ENCODE assay signal across 1 cellular context in the genomic region with DNA sequence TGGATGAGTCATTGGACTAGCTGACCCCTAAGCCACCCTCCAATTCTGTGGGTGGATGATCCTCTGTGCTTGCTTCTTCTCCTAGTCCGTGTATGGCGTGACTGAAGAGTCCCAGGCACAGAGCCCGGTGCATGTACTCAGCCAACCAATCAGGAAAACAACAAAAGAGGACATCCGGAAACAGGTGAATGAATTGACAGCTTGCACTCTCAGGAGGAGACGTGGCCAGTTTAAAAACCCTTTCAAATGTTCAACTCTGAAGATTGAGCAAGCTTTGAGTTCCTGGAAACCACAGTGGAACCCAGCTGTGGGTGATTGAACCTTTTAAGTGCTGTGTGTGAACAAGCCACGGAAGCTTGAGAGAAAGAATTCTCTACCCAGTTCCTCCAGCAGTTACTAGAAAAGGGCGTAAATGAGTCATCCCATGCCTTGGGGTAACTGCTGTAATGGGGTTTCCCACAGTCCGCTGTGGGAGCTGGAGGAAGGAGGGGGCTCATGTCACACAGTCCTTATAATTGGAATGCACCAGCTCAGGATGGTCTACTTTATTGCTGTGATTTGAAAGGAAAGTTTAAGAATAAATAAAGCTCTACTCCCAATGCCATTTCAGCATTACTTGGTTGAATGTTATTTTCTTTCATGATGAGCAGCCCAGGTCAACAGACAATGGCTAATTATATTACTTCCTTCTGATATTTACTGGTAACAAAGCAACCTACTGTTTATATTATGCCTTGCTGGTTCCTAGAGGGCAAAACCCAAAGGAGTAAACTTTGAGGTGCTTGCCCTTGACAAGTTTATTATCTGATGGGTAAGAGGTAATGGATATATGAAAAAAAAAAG.
A peak's percentile ranks its signal among the peaks of the same experiment; 100 is the strongest.
TF ChIP-seq lines count a peak whose summit lies in the region.

No MANE protein-coding gene starts in this region.

TF ChIP-seq in GM12878, 131 proteins besides CTCF, POLR2A, EP300 and RAD21 (continued from another document):
- TF ChIP-seq EGR1 (IDR thresholded peaks at IDR 0.05; ENCODE audit: borderline replicate concordance in 1 of 2, low read depth in 2 of 2, low read length in 2 of 2) (peak in 1 of 2 experiments; percentile 54; a peak in 1 of 3 replicates), SREBF1 (IDR thresholded peaks at IDR 0.05; ENCODE audit: low read length) (peak; percentile 27; the same call in 1 of the 2 replicates), EED (IDR thresholded peaks at IDR 0.05; ENCODE audit: low read depth) (peak; percentile 99), TBL1XR1 (IDR thresholded peaks at IDR 0.05; ENCODE audit: low read depth, low read length) (peak; percentile 95), POLR2AphosphoS2 (IDR thresholded peaks at IDR 0.05; ENCODE audit: low read depth, low read length) (no peak), TCF3 (IDR thresholded peaks at IDR 0.05; ENCODE audit: borderline replicate concordance, insufficient read depth, low read depth, low read length) (peak; percentile 79; the same call in 1 of the 2 replicates), SMAD1 (IDR thresholded peaks at IDR 0.05; ENCODE audit: low read depth, partially characterized antibody) (peak; percentile 92), E2F4 (IDR thresholded peaks at IDR 0.05; ENCODE audit: low read depth, low read length) (no peak), HSF1 (IDR thresholded peaks at IDR 0.05; ENCODE audit: low read depth, low read length) (no peak), ESRRA (IDR thresholded peaks at IDR 0.05; ENCODE audit: low read length) (no peak), RCOR1 (conservative IDR thresholded peaks at IDR 0.05; ENCODE audit: low read depth, low read length) (peak; percentile 96; the same call in 1 of the 2 replicates), TCF7 (IDR thresholded peaks at IDR 0.05; ENCODE audit: borderline replicate concordance) (peak; percentile 87), YBX1 (IDR thresholded peaks at IDR 0.05) (no peak), ZSCAN29 (IDR thresholded peaks at IDR 0.05) (no peak), SIX5 (IDR thresholded peaks at IDR 0.05; ENCODE audit: low read depth, low read length, severe bottlenecking) (no peak), SP1 (IDR thresholded peaks at IDR 0.05; ENCODE audit: low read depth, low read length) (peak; percentile 73), MTA2 (IDR thresholded peaks at IDR 0.05; ENCODE audit: low read depth) (peak; percentile 98), ZNF207 (IDR thresholded peaks at IDR 0.05; ENCODE audit: borderline replicate concordance) (peak; percentile 28; the same call in 1 of the 2 replicates), GABPA (IDR thresholded peaks at IDR 0.05; ENCODE audit: low read depth) (peak; percentile 75), BHLHE40 (IDR thresholded peaks at IDR 0.05; ENCODE audit: borderline replicate concordance in 1 of 2, low read depth in 2 of 2, low read length in 1 of 2) (peak; percentile 71 to 74; a peak in 3 of 4 replicates), SMARCA5 (IDR thresholded peaks at IDR 0.05) (0 out of 2 replicates have a peak, but pooled peaks have one; percentile 46), ZBTB11 (CRISPR knock-in tag; IDR thresholded peaks at IDR 0.05) (no peak), FOXK2 (IDR thresholded peaks at IDR 0.05) (no peak), CHD4 (IDR thresholded peaks at IDR 0.05) (0 out of 2 replicates have a peak, but pooled peaks have one; percentile 44), MXI1 (IDR thresholded peaks at IDR 0.05; ENCODE audit: low read depth, low read length) (peak; percentile 90), ZZZ3 (IDR thresholded peaks at IDR 0.05; ENCODE audit: control insufficient read depth, insufficient read length, low read depth) (no peak), CBX5 (IDR thresholded peaks at IDR 0.05; ENCODE audit: low read depth) (peak; percentile 91), MTA3 (IDR thresholded peaks at IDR 0.05; ENCODE audit: borderline replicate concordance, low read length) (peak; percentile 95), POLR2AphosphoS5 (IDR thresholded peaks at IDR 0.05; ENCODE audit: low read length) (peak; percentile 66; the same call in 1 of the 2 replicates), CHD1 (IDR thresholded peaks at IDR 0.05; ENCODE audit: low read depth, low read length) (0 out of 2 replicates have a peak, but pooled peaks have one; percentile 29), JUND (IDR thresholded peaks at IDR 0.05; ENCODE audit: low read depth, low read length) (peak; percentile 95), NR2C1 (IDR thresholded peaks at IDR 0.05) (no peak), PML (IDR thresholded peaks at IDR 0.05; ENCODE audit: low read length) (peak; percentile 96; the same call in 1 of the 2 replicates), WRNIP1 (IDR thresholded peaks at IDR 0.05; ENCODE audit: borderline replicate concordance, low read depth, low read length) (peak; percentile 88; the same call in 1 of the 2 replicates)
- TF ChIP-seq, protein P1, sequence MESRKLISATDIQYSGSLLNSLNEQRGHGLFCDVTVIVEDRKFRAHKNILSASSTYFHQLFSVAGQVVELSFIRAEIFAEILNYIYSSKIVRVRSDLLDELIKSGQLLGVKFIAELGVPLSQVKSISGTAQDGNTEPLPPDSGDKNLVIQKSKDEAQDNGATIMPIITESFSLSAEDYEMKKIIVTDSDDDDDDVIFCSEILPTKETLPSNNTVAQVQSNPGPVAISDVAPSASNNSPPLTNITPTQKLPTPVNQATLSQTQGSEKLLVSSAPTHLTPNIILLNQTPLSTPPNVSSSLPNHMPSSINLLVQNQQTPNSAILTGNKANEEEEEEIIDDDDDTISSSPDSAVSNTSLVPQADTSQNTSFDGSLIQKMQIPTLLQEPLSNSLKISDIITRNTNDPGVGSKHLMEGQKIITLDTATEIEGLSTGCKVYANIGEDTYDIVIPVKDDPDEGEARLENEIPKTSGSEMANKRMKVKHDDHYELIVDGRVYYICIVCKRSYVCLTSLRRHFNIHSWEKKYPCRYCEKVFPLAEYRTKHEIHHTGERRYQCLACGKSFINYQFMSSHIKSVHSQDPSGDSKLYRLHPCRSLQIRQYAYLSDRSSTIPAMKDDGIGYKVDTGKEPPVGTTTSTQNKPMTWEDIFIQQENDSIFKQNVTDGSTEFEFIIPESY (IDR thresholded peaks at IDR 0.05) = no peak
- TF ChIP-seq, protein P2, sequence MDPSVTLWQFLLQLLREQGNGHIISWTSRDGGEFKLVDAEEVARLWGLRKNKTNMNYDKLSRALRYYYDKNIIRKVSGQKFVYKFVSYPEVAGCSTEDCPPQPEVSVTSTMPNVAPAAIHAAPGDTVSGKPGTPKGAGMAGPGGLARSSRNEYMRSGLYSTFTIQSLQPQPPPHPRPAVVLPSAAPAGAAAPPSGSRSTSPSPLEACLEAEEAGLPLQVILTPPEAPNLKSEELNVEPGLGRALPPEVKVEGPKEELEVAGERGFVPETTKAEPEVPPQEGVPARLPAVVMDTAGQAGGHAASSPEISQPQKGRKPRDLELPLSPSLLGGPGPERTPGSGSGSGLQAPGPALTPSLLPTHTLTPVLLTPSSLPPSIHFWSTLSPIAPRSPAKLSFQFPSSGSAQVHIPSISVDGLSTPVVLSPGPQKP (IDR thresholded peaks at IDR 0.05; ENCODE audit: low read depth, low read length) = peak; percentile 33; the same call in 1 of the 2 replicates
TF ChIP-seq in GM12878: peak in this region for 72.
